ENCODE assay signal across 1 cellular context in genomic region chr5:132009706-132010405, GRCh38.
TF ChIP-seq lines count a peak whose summit lies in the region.

No MANE protein-coding gene starts in this region.

TF ChIP-seq in GM23338, 12 proteins besides CTCF, POLR2A, EP300 and RAD21 (continued from another document):
- TF ChIP-seq REST (IDR thresholded peaks at IDR 0.05; ENCODE audit: unreplicated experiment) (no peak), JUNB (IDR thresholded peaks at IDR 0.05; ENCODE audit: unreplicated experiment) (no peak), NANOG (IDR thresholded peaks at IDR 0.05; ENCODE audit: borderline replicate concordance) (no peak), CREB1 (CRISPR knock-in tag; IDR thresholded peaks at IDR 0.05; ENCODE audit: low read depth) (no peak), EZH2phosphoT487 (IDR thresholded peaks at IDR 0.05; ENCODE audit: unreplicated experiment) (no peak), ZNF462 (CRISPR knock-in tag; IDR thresholded peaks at IDR 0.05) (no peak), ETS1 (IDR thresholded peaks at IDR 0.05) (no peak)
